ENCODE assay signal across 8 cellular contexts in genomic region chr5:74767579-74767913, GRCh38. TPM values are rescaled to one million over a fixed set of nuclear protein-coding genes. Genes with fewer than 3 reads are reported as not detected.
DNase-seq lines count a peak whose midpoint lies in the region; ATAC-seq and TF ChIP-seq lines count a peak whose summit lies in the region.

No MANE protein-coding gene starts in this region.

- peaks cover 69% of the 10 kb centered on the region for H3K79me2 ChIP-seq in GM23248 (ENCODE audit: insufficient read depth)

- intact Hi-C loops in left ventricle myocardium superior (cut with micrococcal nuclease): no loop called here

- TF ChIP-seq CTCF in retinal pigment epithelial cell (conservative IDR thresholded peaks at IDR 0.05; ENCODE audit: low read depth, low read length): no peak

- peak; percentile 9 for ATAC-seq in left ventricle myocardium superior

- H3K4me2 ChIP-seq in GM23248 (ENCODE audit: unreplicated experiment): peak overlapping the region; percentile 80

- no peaks in the 10 kb centered on the region for H3K27me3 ChIP-seq in GM23248 (replicated peaks; ENCODE audit: insufficient read depth)
- no peaks in the 10 kb centered on the region for H3K27me3 ChIP-seq in adipocyte (replicated peaks; ENCODE audit: control insufficient read depth, insufficient read depth, low read length)

- no peaks in the 10 kb centered on the region for H3K9me3 ChIP-seq in GM23248 (ENCODE audit: low read depth)
- no peaks in the 10 kb centered on the region for H3K9me3 ChIP-seq in adipocyte (ENCODE audit: control insufficient read depth, low read length)

- DNase-seq in activated CD4-positive, alpha-beta T cell treated with anti-CD3 and anti-CD28 coated beads for 48 hours: peak; percentile 24
- no peak for DNase-seq in activated CD4-positive, alpha-beta T cell treated with anti-CD3 and anti-CD28 coated beads for 1 hour
- DNase-seq in GM23248 (peak; percentile 81), LoVo (ENCODE audit: low spot score) (peak; percentile 52), adipocyte (ENCODE audit: low read depth) (peak; percentile 70), left ventricle myocardium superior (no peak), retinal pigment epithelial cell (ENCODE audit: low read depth) (no peak), DMS153 treated with DMSO at 0.1 percent for 48 hours (lab: John Stamatoyannopoulos, UW; ENCODE audit: unreplicated experiment) (no peak)

- no peaks in the 10 kb centered on the region for H3K9me2 ChIP-seq in GM23248 (ENCODE audit: insufficient read depth)

- peak overlapping the region; percentile 98 for H3K4me3 ChIP-seq in GM23248
- peak overlapping the region; percentile 98 for H3K4me3 ChIP-seq in adipocyte (ENCODE audit: low read length)
- H3K4me3 ChIP-seq in retinal pigment epithelial cell (ENCODE audit: low read length): peak overlapping the region; percentile 99

- H4K20me1 ChIP-seq in GM23248 (ENCODE audit: insufficient read depth): no peaks in the 10 kb centered on the region

- in situ Hi-C loops in GM23248 (cut with MboI): no loop called here

- peak overlapping the region; percentile 99 for H2AFZ ChIP-seq in GM23248

- H3K36me3 ChIP-seq in GM23248 (ENCODE audit: low read depth) (peaks cover 26% of the 10 kb centered on the region), adipocyte (ENCODE audit: control insufficient read depth, insufficient read depth, low read length, severe bottlenecking) (peaks cover 32% of the 10 kb centered on the region)

- H3K9ac ChIP-seq in GM23248 (peak overlapping the region; percentile 85), adipocyte (ENCODE audit: low read length) (peak overlapping the region; percentile 95)

- H3K4me1 ChIP-seq in GM23248 (ENCODE audit: insufficient read depth) (peaks cover 38% of the 10 kb centered on the region), adipocyte (ENCODE audit: control insufficient read depth, insufficient read depth, low read length) (peaks cover 31% of the 10 kb centered on the region)

- H3F3A ChIP-seq in GM23248 (ENCODE audit: insufficient read depth): peaks cover 16% of the 10 kb centered on the region

- H3K27ac ChIP-seq in GM23248: peak overlapping the region; percentile 58

- WGBS in GM23248 (ENCODE audit: low coverage in 1 of 2, low lambda C conversion rate in 2 of 2, missing lambda C conversion rate in 2 of 2), 2 experiments: 1 to 5% methylated on average over 9 of the region's 9 CpGs

RNA-seq across cellular contexts. Expression of gene NSA2, which starts 0.5 kb away (rescaled TPM):
- 51.9 and 59.3 TPM in 2 replicates for total RNA-seq in GM23248 (2014; rRNA removed; shearing (Covaris generic))
- 53.6 and 55.7 TPM in 2 replicates for polyA plus RNA-seq in GM23248 (2016; fragmentation: Nextera tagmentation; extraction: Ambion mirVana)
- total RNA-seq in left ventricle myocardium superior: 52.3 TPM

RNA-seq across cellular contexts. Expression of gene GFM2, which starts 0.6 kb away (rescaled TPM):
- total RNA-seq in GM23248 (2014; rRNA removed; shearing (Covaris generic)): 35.9 and 42.2 TPM in 2 replicates
- 21.6 and 23.3 TPM in 2 replicates for polyA plus RNA-seq in GM23248 (2016; fragmentation: Nextera tagmentation; extraction: Ambion mirVana)
- total RNA-seq in left ventricle myocardium superior: 41.1 TPM

Comparison
In these comparisons a context has a peak if more than half of its experiments do, and no peak if none do; other contexts are left out.
1. DNase-seq: peak in activated CD4-positive, alpha-beta T cell treated with anti-CD3 and anti-CD28 coated beads for 48 hours (single experiment), GM23248 (single experiment), LoVo (single experiment) and adipocyte (single experiment); none in activated CD4-positive, alpha-beta T cell treated with anti-CD3 and anti-CD28 coated beads for 1 hour (single experiment), left ventricle myocardium superior (single experiment), retinal pigment epithelial cell (single experiment) and DMS153 treated with DMSO at 0.1 percent for 48 hours (single experiment).
2. Peak in every context shown above with its lines, with median percentiles within 50 percentile points of each other: H3K4me3 ChIP-seq.